ENCODE assay signal across 9 cellular contexts in the genomic region with DNA sequence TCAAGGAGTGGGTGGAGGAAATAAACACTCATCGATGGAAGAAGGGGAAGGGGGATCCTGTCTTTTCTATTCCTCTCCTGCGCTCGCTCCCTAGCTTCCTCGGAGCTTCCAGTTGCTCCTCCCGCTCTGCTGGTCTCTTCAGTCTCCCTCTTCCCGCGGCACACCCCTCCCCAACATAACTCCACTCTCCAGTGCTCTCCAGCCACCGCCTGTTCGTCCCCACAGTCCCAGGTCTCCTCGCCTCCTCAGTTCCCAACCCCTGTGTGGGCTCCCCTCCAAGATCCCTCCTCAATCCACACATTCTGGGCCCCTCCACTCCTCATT. TPM values are rescaled to one million over a fixed set of nuclear protein-coding genes. Genes with fewer than 3 reads are reported as not detected.
A peak's percentile ranks its signal among the peaks of the same experiment; 100 is the strongest.
DNase-seq lines count a peak whose midpoint lies in the region; ATAC-seq and TF ChIP-seq lines count a peak whose summit lies in the region.
"Had no signal": no experiment of that assay in that cellular context is flagged by ENCODE, and none has a peak within 500 bp of the region (broad histone marks: within the 10 kb centered on the region; RNA-seq: fewer than 3 reads in every experiment).

No MANE protein-coding gene starts in this region.

- H3K9me3 ChIP-seq in DND-41 (ENCODE audit: insufficient read depth, low read length, severe bottlenecking) (no peaks in the 10 kb centered on the region), right atrium auricular region (no peaks in the 10 kb centered on the region)

- peak overlapping the region; percentile 97 for H3K27ac Mint-ChIP-seq in activated CD8-positive, alpha-beta T cell treated with anti-CD3 and anti-CD28 coated beads for 36 hours

- H3K4me2 ChIP-seq in DND-41 (ENCODE audit: insufficient read depth, low read length), result peak overlapping the region; percentile 67

- H3K36me3 ChIP-seq in DND-41 (ENCODE audit: insufficient read depth, low read length), result peaks cover 14% of the 10 kb centered on the region; the same call in 1 of the 2 replicates
- peaks cover 4% of the 10 kb centered on the region for H3K36me3 ChIP-seq in right atrium auricular region

- intact Hi-C loops in activated CD8-positive, alpha-beta T cell treated with anti-CD3 and anti-CD28 coated beads for 36 hours (cut with micrococcal nuclease), result no loop called here

- POLR2A ChIA-PET in activated CD8-positive, alpha-beta T cell treated with anti-CD3 and anti-CD28 coated beads for 36 hours (lab: Charles Lee), result interaction anchor here (1.2 kb wide), 1 partner anchor 9 kb away, joined by 4 read pairs; no protein-coding TSS in a partner anchor

- DNase-seq in DND-41 (no peak), right atrium auricular region (ENCODE audit: low spot score) (no peak), skeletal muscle cell (ENCODE audit: low read depth) (no peak), amniotic stem cell (lab: John Stamatoyannopoulos, UW) (no peak), NAMALWA (ENCODE audit: low spot score) (no peak)
- DNase-seq in activated CD8-positive, alpha-beta T cell treated with anti-CD3 and anti-CD28 coated beads for 36 hours, result no peak
- no peak for DNase-seq in stimulated activated CD4-positive, alpha-beta T cell treated with anti-CD3 and anti-CD28 coated beads, Interleukin-4, amount 100 ng/mL, for 1 hour

- CTCF ChIA-PET in activated CD8-positive, alpha-beta T cell treated with anti-CD3 and anti-CD28 coated beads for 36 hours (lab: Charles Lee), result interaction anchor here (0.6 to 1.7 kb wide), 11 partner anchors 9 to 1166 kb away, joined by 3 to 5 read pairs (median 3); a partner anchor contains a TSS

- ATAC-seq in DND-41 (ENCODE audit: insufficient read depth, low read depth), result peak; percentile 37; the same call in 2 of the 3 replicates
- ATAC-seq in HG03196 (IDR thresholded peaks at IDR 0.05; ENCODE audit: unreplicated experiment), result peak; percentile 11
- no peak for ATAC-seq in activated CD8-positive, alpha-beta T cell treated with anti-CD3 and anti-CD28 coated beads for 36 hours

- H3K36me3 Mint-ChIP-seq in activated CD8-positive, alpha-beta T cell treated with anti-CD3 and anti-CD28 coated beads for 36 hours (ENCODE audit: low read depth), result peaks cover 8% of the 10 kb centered on the region

- peaks cover 10% of the 10 kb centered on the region for H3K4me1 Mint-ChIP-seq in activated CD8-positive, alpha-beta T cell treated with anti-CD3 and anti-CD28 coated beads for 36 hours (ENCODE audit: low read depth)

- peak overlapping the region; percentile 89 for H3K4me3 Mint-ChIP-seq in activated CD8-positive, alpha-beta T cell treated with anti-CD3 and anti-CD28 coated beads for 36 hours

- H3K27me3 Mint-ChIP-seq in activated CD8-positive, alpha-beta T cell treated with anti-CD3 and anti-CD28 coated beads for 36 hours, result peaks cover 2% of the 10 kb centered on the region

- H3K79me2 ChIP-seq in DND-41 (ENCODE audit: insufficient read depth, low read length), result peaks cover 29% of the 10 kb centered on the region

- H3K27me3 ChIP-seq in DND-41 (ENCODE audit: insufficient read depth, low read length, poor library complexity) (peaks cover 4% of the 10 kb centered on the region), right atrium auricular region (no peaks in the 10 kb centered on the region)

- H3K9ac ChIP-seq in DND-41 (ENCODE audit: low read depth, low read length), result peak overlapping the region; percentile 95

- H3K4me3 ChIP-seq in DND-41 (ENCODE audit: low read depth in 1 of 2, low read length in 2 of 2) (peak overlapping the region; percentile 96 to 98), right atrium auricular region (peak overlapping the region; percentile 73 to 84), skeletal muscle cell (ENCODE audit: low read depth, low read length) (peak overlapping the region; percentile 98)

- TF ChIP-seq CTCF in DND-41 (IDR thresholded peaks at IDR 0.05; ENCODE audit: borderline replicate concordance, extremely low read depth, low read length, poor library complexity, severe bottlenecking), result no peak
- no peak for TF ChIP-seq CTCF in activated CD8-positive, alpha-beta T cell treated with anti-CD3 and anti-CD28 coated beads for 36 hours (IDR thresholded peaks at IDR 0.05)
- TF ChIP-seq CTCF in right atrium auricular region (IDR thresholded peaks at IDR 0.05), result no peak

- H3K9me3 Mint-ChIP-seq in activated CD8-positive, alpha-beta T cell treated with anti-CD3 and anti-CD28 coated beads for 36 hours, result no peaks in the 10 kb centered on the region

- no peaks in the 10 kb centered on the region; the same call in 1 of the 2 replicates for H4K20me1 ChIP-seq in DND-41 (ENCODE audit: insufficient read depth, low read length)

- H3K27ac ChIP-seq in DND-41 (ENCODE audit: low read length) (peak overlapping the region; percentile 98), right atrium auricular region (peak overlapping the region; percentile 80 to 89)

- peak overlapping the region; percentile 100 for H2AFZ ChIP-seq in DND-41 (ENCODE audit: low read depth, low read length)

- H3K4me1 ChIP-seq in DND-41 (ENCODE audit: insufficient read depth, low read length), result peaks cover 17% of the 10 kb centered on the region
- H3K4me1 ChIP-seq in right atrium auricular region, result peaks cover 0 to 18% of the 10 kb centered on the region in 2 donors

RNA-seq across cellular contexts. Expression of a gene that starts 0.4 kb away (rescaled TPM):
- 10 to 100 TPM; 15.2 to 15.5 TPM for total RNA-seq in activated CD8-positive, alpha-beta T cell treated with anti-CD3 and anti-CD28 coated beads for 36 hours
- 1 to 10 TPM; 7.9 TPM for total RNA-seq in right atrium auricular region

RNA-seq across cellular contexts. Expression of a gene that starts 6.5 kb away (rescaled TPM):
- total RNA-seq in activated CD8-positive, alpha-beta T cell treated with anti-CD3 and anti-CD28 coated beads for 36 hours, result not detected
- total RNA-seq in right atrium auricular region, result not detected
- total RNA-seq: activated CD8-positive, alpha-beta memory T cell treated with anti-CD3 and anti-CD28 coated beads for 36 hours had no signal
